ENCODE assay signal across 10 cellular contexts in genomic region chr22:23961084-23961483, GRCh38. TPM values are rescaled to one million over a fixed set of nuclear protein-coding genes. Genes with fewer than 3 reads are reported as not detected.
DNase-seq lines count a peak whose midpoint lies in the region; ATAC-seq and TF ChIP-seq lines count a peak whose summit lies in the region.
"Not testable (repeated sequence)": the region's sequence is repeated elsewhere in the genome, so short reads cannot be mapped to it uniquely, and the experiment has no call there.
"Had no signal": no experiment of that assay in that cellular context is flagged by ENCODE, and none has a peak within 500 bp of the region (broad histone marks: within the 10 kb centered on the region; RNA-seq: fewer than 3 reads in every experiment).

Gene GSTT2B, minus strand, starts transcription at chr22:23961195. Its CDS starts 64 bp downstream, at chr22:23961131.

- H3K27me3 ChIP-seq in HUES64 (ENCODE audit: insufficient read depth, low read length); ovary; upper lobe of right lung: not testable (repeated sequence)

- H3K36me3 Mint-ChIP-seq in WTC11, result not testable (repeated sequence)

- POLR2A ChIA-PET in WTC11 (lab: Charles Lee), result not testable (repeated sequence)

- not testable (repeated sequence) for H3K36me3 ChIP-seq in HUES64 (ENCODE audit: insufficient read depth, low read length); ovary; upper lobe of right lung

- CTCF ChIA-PET in WTC11 (lab: Charles Lee), result not testable (repeated sequence)

- TF ChIP-seq CTCF in AG10803 (conservative IDR thresholded peaks at IDR 0.05; ENCODE audit: low read length); WTC11 (IDR thresholded peaks at IDR 0.05); choroid plexus epithelial cell (conservative IDR thresholded peaks at IDR 0.05; ENCODE audit: low read depth, low read length); ovary (IDR thresholded peaks at IDR 0.05); upper lobe of right lung (IDR thresholded peaks at IDR 0.05): not testable (repeated sequence)

- not testable (repeated sequence) for H3K4me1 Mint-ChIP-seq in WTC11

- not testable (repeated sequence) for DNase-seq in AG10803 (ENCODE audit: low read depth); WTC11 (ENCODE audit: low spot score); choroid plexus epithelial cell (ENCODE audit: low read depth); Right ventricle myocardium inferior (ENCODE audit: missing footprints); left colon; ovary; upper lobe of right lung

- not testable (repeated sequence) for H3K9ac ChIP-seq in HUES64 (ENCODE audit: low read depth, low read length)

- H3K9me3 ChIP-seq in HUES64 (ENCODE audit: insufficient read depth, low read depth, low read length); ovary; upper lobe of right lung: not testable (repeated sequence)

- not testable (repeated sequence) for H3K27ac ChIP-seq in HUES64 (ENCODE audit: low read depth, low read length); ovary; upper lobe of right lung

- ATAC-seq in WTC11 (peak; percentile 35), Right ventricle myocardium inferior (peak; percentile 82), left colon (peak; percentile 70), upper lobe of right lung (peak; percentile 94)

- not testable (repeated sequence) for H3K9me3 Mint-ChIP-seq in WTC11

- intact Hi-C loops in Right ventricle myocardium inferior (cut with DNase I); left colon (cut with DNase I, micrococcal nuclease); ovary (cut with DNase I); upper lobe of right lung (cut with DNase I): not testable (repeated sequence)

- not testable (repeated sequence) for H3K4me1 ChIP-seq in HUES64 (ENCODE audit: insufficient read depth, low read length); ovary (ENCODE audit: insufficient read depth); upper lobe of right lung

- peak within 1 kb of the TSS; percentile 43 for H3K4me3 Mint-ChIP-seq in WTC11

- not testable (repeated sequence) for H3K27me3 Mint-ChIP-seq in WTC11 (ENCODE audit: low read depth)

- H3K27ac Mint-ChIP-seq in WTC11, result not testable (repeated sequence)

- not testable (repeated sequence) for TF ChIP-seq POLR2A in ovary (IDR thresholded peaks at IDR 0.05)

- no CpG with 5 or more reads among the region's 28 CpGs for WGBS in HUES64
- WGBS in ovary, 3 donors, result no CpG with 5 or more reads among the region's 28 CpGs

- peak within 1 kb of the TSS; percentile 20; the same call in 1 of the 2 replicates for H3K4me3 ChIP-seq in AG10803 (ENCODE audit: low read length)
- H3K4me3 ChIP-seq in HUES64 (ENCODE audit: low read length), result peak within 1 kb of the TSS; percentile 33
- peak within 1 kb of the TSS; percentile 30 for H3K4me3 ChIP-seq in choroid plexus epithelial cell (ENCODE audit: low read depth, low read length)
- H3K4me3 ChIP-seq in ovary, upper lobe of right lung: not testable (repeated sequence)

- not testable (repeated sequence) for TF ChIP-seq EP300 in ovary (IDR thresholded peaks at IDR 0.05)

RNA-seq across cellular contexts. Expression of gene GSTT2B, which starts in this region (rescaled TPM):
- 13.1 TPM for polyA plus RNA-seq in HUES64 (2013, experiment 1 of 2)
- polyA plus RNA-seq in HUES64 (2013, experiment 2 of 2), result 12.8 TPM
- 16.6 to 23.2 TPM (median 19.8 TPM) in 3 replicates for total RNA-seq in WTC11 (2021)
- 4.6 TPM for total RNA-seq in Right ventricle myocardium inferior
- under 1 TPM in 1 of 2 donors, not detected in 1; 0.73 TPM for total RNA-seq in left colon
- total RNA-seq in ovary, result 10 to 100 TPM in 6 of 7 donors, 1 to 10 TPM in 1; 5.8 to 20.9 (median 14.1) TPM
- polyA plus RNA-seq in ovary, result 10 to 100 TPM; 11.1 to 11.8 TPM
- 9.8 TPM for total RNA-seq in upper lobe of right lung
- total RNA-seq: activated B cell treated with CpG ODN at 0.5 μM for 24 hours; natural killer cell treated with Interleukin-12 subunit alpha and Interleukin-12 subunit beta and Interleukin-15 and Interleukin-18, amount 100 ng/mL, for 72 hours had no signal

Comparison
In these comparisons a context has a peak if more than half of its experiments do, and no peak if none do; other contexts are left out.
1. Peak in ATAC-seq in left colon; RNA of the gene not detected or under 1 TPM.
2. ATAC-seq: peak in every context shown above with its lines; median percentile 94 in upper lobe of right lung; 82 in Right ventricle myocardium inferior; 70 in left colon; 35 in WTC11.